In the genomic region with DNA sequence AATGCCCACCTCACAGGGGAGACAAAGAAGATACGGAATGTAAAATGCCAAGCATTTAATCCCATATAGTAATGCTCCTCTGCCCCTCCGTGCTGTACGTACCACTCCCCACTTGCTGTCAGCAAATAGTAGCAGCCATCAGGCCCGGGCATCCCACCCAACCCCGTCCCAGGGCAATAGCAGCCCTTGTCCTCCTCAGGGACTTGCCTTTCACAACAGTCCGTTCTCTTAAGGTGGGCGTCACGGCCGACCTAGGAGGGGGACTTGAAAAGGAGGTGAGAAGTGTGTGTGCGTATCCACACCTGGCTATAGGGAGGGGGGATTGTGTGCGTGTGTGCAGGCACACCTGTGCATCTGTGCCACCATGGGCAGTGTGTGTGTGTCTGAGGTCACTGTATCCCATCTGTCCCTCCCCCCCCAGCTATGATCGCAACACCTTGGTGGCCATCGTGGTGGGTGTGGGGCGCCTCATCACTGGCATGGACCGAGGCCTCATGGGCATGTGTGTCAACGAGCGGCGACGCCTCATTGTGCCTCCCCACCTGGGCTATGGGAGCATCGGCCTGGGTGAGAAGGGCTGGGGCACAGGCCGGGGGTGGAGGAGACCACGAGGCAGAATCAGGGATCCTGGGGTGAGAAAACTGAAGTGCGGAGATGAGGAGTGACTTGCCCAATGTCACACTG, we compare ENCODE assay signal across 2 cellular contexts.
TF ChIP-seq lines count a peak whose summit lies in the region.

No MANE protein-coding gene starts in this region.

TF ChIP-seq in GM23338, 12 proteins besides CTCF, POLR2A, EP300 and RAD21:
- TF ChIP-seq POLR2AphosphoS5 (IDR thresholded peaks at IDR 0.05; ENCODE audit: low read depth) (no peak), JUNB (IDR thresholded peaks at IDR 0.05; ENCODE audit: unreplicated experiment) (no peak), STAT1 (IDR thresholded peaks at IDR 0.05; ENCODE audit: unreplicated experiment) (no peak), ZNF114 (CRISPR knock-in tag; IDR thresholded peaks at IDR 0.05) (no peak), EZH2phosphoT487 (IDR thresholded peaks at IDR 0.05; ENCODE audit: unreplicated experiment) (no peak), NANOG (IDR thresholded peaks at IDR 0.05; ENCODE audit: borderline replicate concordance) (no peak), EZH2 (IDR thresholded peaks at IDR 0.05; ENCODE audit: low read depth, unreplicated experiment) (no peak), ZNF331 (CRISPR knock-in tag; IDR thresholded peaks at IDR 0.05; ENCODE audit: low read depth) (no peak)
- TF ChIP-seq, protein P1, sequence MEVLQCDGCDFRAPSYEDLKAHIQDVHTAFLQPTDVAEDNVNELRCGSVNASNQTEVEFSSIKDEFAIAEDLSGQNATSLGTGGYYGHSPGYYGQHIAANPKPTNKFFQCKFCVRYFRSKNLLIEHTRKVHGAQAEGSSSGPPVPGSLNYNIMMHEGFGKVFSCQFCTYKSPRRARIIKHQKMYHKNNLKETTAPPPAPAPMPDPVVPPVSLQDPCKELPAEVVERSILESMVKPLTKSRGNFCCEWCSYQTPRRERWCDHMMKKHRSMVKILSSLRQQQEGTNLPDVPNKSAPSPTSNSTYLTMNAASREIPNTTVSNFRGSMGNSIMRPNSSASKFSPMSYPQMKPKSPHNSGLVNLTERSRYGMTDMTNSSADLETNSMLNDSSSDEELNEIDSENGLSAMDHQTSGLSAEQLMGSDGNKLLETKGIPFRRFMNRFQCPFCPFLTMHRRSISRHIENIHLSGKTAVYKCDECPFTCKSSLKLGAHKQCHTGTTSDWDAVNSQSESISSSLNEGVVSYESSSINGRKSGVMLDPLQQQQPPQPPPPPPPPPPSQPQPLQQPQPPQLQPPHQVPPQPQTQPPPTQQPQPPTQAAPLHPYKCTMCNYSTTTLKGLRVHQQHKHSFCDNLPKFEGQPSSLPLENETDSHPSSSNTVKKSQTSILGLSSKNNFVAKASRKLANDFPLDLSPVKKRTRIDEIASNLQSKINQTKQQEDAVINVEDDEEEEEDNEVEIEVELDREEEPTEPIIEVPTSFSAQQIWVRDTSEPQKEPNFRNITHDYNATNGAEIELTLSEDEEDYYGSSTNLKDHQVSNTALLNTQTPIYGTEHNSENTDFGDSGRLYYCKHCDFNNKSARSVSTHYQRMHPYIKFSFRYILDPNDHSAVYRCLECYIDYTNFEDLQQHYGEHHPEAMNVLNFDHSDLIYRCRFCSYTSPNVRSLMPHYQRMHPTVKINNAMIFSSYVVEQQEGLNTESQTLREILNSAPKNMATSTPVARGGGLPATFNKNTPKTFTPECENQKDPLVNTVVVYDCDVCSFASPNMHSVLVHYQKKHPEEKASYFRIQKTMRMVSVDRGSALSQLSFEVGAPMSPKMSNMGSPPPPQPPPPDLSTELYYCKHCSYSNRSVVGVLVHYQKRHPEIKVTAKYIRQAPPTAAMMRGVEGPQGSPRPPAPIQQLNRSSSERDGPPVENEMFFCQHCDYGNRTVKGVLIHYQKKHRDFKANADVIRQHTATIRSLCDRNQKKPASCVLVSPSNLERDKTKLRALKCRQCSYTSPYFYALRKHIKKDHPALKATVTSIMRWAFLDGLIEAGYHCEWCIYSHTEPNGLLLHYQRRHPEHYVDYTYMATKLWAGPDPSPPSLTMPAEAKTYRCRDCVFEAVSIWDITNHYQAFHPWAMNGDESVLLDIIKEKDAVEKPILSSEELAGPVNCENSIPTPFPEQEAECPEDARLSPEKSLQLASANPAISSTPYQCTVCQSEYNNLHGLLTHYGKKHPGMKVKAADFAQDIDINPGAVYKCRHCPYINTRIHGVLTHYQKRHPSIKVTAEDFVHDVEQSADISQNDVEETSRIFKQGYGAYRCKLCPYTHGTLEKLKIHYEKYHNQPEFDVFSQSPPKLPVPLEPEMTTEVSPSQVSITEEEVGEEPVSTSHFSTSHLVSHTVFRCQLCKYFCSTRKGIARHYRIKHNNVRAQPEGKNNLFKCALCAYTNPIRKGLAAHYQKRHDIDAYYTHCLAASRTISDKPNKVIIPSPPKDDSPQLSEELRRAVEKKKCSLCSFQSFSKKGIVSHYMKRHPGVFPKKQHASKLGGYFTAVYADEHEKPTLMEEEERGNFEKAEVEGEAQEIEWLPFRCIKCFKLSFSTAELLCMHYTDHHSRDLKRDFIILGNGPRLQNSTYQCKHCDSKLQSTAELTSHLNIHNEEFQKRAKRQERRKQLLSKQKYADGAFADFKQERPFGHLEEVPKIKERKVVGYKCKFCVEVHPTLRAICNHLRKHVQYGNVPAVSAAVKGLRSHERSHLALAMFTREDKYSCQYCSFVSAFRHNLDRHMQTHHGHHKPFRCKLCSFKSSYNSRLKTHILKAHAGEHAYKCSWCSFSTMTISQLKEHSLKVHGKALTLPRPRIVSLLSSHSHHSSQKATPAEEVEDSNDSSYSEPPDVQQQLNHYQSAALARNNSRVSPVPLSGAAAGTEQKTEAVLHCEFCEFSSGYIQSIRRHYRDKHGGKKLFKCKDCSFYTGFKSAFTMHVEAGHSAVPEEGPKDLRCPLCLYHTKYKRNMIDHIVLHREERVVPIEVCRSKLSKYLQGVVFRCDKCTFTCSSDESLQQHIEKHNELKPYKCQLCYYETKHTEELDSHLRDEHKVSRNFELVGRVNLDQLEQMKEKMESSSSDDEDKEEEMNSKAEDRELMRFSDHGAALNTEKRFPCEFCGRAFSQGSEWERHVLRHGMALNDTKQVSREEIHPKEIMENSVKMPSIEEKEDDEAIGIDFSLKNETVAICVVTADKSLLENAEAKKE (CRISPR knock-in tag; IDR thresholded peaks at IDR 0.05): no peak
- TF ChIP-seq, protein P2, sequence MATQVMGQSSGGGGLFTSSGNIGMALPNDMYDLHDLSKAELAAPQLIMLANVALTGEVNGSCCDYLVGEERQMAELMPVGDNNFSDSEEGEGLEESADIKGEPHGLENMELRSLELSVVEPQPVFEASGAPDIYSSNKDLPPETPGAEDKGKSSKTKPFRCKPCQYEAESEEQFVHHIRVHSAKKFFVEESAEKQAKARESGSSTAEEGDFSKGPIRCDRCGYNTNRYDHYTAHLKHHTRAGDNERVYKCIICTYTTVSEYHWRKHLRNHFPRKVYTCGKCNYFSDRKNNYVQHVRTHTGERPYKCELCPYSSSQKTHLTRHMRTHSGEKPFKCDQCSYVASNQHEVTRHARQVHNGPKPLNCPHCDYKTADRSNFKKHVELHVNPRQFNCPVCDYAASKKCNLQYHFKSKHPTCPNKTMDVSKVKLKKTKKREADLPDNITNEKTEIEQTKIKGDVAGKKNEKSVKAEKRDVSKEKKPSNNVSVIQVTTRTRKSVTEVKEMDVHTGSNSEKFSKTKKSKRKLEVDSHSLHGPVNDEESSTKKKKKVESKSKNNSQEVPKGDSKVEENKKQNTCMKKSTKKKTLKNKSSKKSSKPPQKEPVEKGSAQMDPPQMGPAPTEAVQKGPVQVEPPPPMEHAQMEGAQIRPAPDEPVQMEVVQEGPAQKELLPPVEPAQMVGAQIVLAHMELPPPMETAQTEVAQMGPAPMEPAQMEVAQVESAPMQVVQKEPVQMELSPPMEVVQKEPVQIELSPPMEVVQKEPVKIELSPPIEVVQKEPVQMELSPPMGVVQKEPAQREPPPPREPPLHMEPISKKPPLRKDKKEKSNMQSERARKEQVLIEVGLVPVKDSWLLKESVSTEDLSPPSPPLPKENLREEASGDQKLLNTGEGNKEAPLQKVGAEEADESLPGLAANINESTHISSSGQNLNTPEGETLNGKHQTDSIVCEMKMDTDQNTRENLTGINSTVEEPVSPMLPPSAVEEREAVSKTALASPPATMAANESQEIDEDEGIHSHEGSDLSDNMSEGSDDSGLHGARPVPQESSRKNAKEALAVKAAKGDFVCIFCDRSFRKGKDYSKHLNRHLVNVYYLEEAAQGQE (IDR thresholded peaks at IDR 0.05; ENCODE audit: unreplicated experiment): no peak

TF ChIP-seq in GM12878, 131 proteins besides CTCF, POLR2A, EP300 and RAD21:
- peak; percentile 18; the same call in 1 of the 2 replicates for TF ChIP-seq TCF3 (IDR thresholded peaks at IDR 0.05; ENCODE audit: borderline replicate concordance, insufficient read depth, low read depth, low read length)
- TF ChIP-seq, protein P3, sequence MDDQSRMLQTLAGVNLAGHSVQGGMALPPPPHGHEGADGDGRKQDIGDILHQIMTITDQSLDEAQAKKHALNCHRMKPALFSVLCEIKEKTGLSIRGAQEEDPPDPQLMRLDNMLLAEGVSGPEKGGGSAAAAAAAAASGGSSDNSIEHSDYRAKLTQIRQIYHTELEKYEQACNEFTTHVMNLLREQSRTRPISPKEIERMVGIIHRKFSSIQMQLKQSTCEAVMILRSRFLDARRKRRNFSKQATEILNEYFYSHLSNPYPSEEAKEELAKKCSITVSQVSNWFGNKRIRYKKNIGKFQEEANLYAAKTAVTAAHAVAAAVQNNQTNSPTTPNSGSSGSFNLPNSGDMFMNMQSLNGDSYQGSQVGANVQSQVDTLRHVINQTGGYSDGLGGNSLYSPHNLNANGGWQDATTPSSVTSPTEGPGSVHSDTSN (IDR thresholded peaks at IDR 0.05; ENCODE audit: insufficient replicate concordance, low read depth, low read length): no peak
